18 cellular contexts compared by ENCODE assay signal in the genomic region with DNA sequence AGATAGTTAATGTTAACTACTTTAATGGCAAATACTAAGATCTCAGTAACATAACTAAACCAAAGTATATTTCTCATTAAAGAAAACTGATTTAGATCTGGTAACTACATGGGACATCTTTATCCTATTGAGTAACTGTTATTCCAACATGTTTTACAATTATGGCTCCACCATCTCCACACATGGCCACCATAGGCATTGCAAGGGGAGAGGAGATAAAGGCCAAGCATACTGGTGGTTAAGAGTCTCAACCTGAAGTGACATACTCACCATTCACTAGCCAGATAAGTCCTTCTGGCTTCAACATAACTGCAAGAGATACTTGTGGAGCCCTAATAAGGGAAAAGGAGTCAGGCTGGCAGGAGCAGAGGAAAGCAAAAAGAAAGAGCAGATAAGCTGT.
A peak's percentile ranks its signal among the peaks of the same experiment; 100 is the strongest.
DNase-seq lines count a peak whose midpoint lies in the region; ATAC-seq, FAIRE-seq and TF ChIP-seq lines count a peak whose summit lies in the region.
"Had no signal": no experiment of that assay in that cellular context is flagged by ENCODE, and none has a peak within 500 bp of the region (broad histone marks: within the 10 kb centered on the region; RNA-seq: fewer than 3 reads in every experiment).

No MANE protein-coding gene starts in this region.

- TF ChIP-seq RAD21 in H1 (IDR thresholded peaks at IDR 0.05 in 1 of 2, conservative IDR thresholded peaks at IDR 0.05 in 1 of 2; ENCODE audit: low read depth in 2 of 2, low read length in 2 of 2), result no peak

- CTCF ChIA-PET in H1 (lab: Charles Lee; ENCODE audit: partially characterized antibody), result interaction anchor here (0.7 to 4.0 kb wide), 3 partner anchors 8 to 626 kb away, joined by 3 to 10 read pairs (median 3); no protein-coding TSS in a partner anchor

- H3K9ac ChIP-seq in OCI-LY1 (ENCODE audit: low read length) (no peak overlapping the region), H1 (replicated peaks in 1 of 4; ENCODE audit: extremely low read depth in 1 of 4, low read depth in 3 of 4, low read length in 3 of 4) (no peak overlapping the region)
- H3K9ac ChIP-seq: parathyroid adenoma had no signal

- H3K4me1 ChIP-seq in OCI-LY1 (ENCODE audit: insufficient read depth, low read length, severe bottlenecking), result no peaks in the 10 kb centered on the region
- H3K4me1 ChIP-seq in H1 (replicated peaks in 1 of 4; ENCODE audit: control insufficient read depth in 3 of 4, insufficient read depth in 4 of 4, low read length in 3 of 4), result peaks cover 0 to 3% (median 0%) of the 10 kb centered on the region in 4 experiments; a peak in 1 of 7 replicates
- H3K4me1 ChIP-seq: parathyroid adenoma had no signal

- H3K4me2 ChIP-seq in OCI-LY1 (ENCODE audit: low read length) (no peak overlapping the region), H1 (ENCODE audit: insufficient read depth in 1 of 2, low read depth in 2 of 2, low read length in 2 of 2) (no peak overlapping the region)

- H3K27me3 ChIP-seq in OCI-LY1 (ENCODE audit: insufficient read depth, low read length), result no peaks in the 10 kb centered on the region
- no peaks in the 10 kb centered on the region; a peak in 1 of 7 replicates for H3K27me3 ChIP-seq in H1 (replicated peaks in 1 of 4; ENCODE audit: control insufficient read depth in 3 of 4, extremely low read depth in 1 of 4, insufficient read depth in 3 of 4, low read length in 3 of 4)

- no peak for ATAC-seq in omental fat pad (ENCODE audit: low FRiP score)
- ATAC-seq: activated naive CD8-positive, alpha-beta T cell treated with anti-CD3 and anti-CD28 coated beads, Interleukin-2, amount 50 U/mL, for 24 hours; activated T-cell treated with anti-CD3 and anti-CD28 coated beads, Interleukin-2, amount 50 U/mL, for 4 hours; T-helper 17 cell had no signal

- 0 out of 2 replicates have a peak overlapping the region, but pooled peaks have one; percentile 11 for H2BK20ac ChIP-seq in H1 (ENCODE audit: low read length)

- H3K27ac ChIP-seq in OCI-LY1 (ENCODE audit: low read depth, low read length, poor library complexity, severe bottlenecking) (no peak overlapping the region), H1 (ENCODE audit: low read depth, low read length) (no peak overlapping the region)
- H3K27ac ChIP-seq: coronary artery, parathyroid adenoma, RWPE1 had no signal

- DNase-seq in NCI-H146 (lab: John Stamatoyannopoulos, UW), result peak; percentile 4
- no peak for DNase-seq in NCI-H146 treated with DMSO at 0.1 percent for 48 hours (lab: John Stamatoyannopoulos, UW; ENCODE audit: unreplicated experiment)
- DNase-seq in H1 (ENCODE audit: low read depth in 1 of 2, low spot score in 2 of 2), result no peak
- peak; percentile 1 for DNase-seq in renal cortical epithelial cell (ENCODE audit: low read depth)
- no peak for DNase-seq in omental fat pad (ENCODE audit: low spot score)
- no peak for DNase-seq in hypothalamus (lab: John Stamatoyannopoulos, UW)
- no peak for DNase-seq in putamen (ENCODE audit: low spot score)
- DNase-seq: activated CD4-positive, alpha-beta T cell treated with anti-CD3 and anti-CD28 coated beads, Interleukin-2, amount 10 ng/mL, durations not matched to agents 7 days and 5 days; activated naive CD8-positive, alpha-beta T cell treated with anti-CD3 and anti-CD28 coated beads, Interleukin-2, amount 50 U/mL, for 24 hours; activated T-cell treated with anti-CD3 and anti-CD28 coated beads, Interleukin-2, amount 50 U/mL, for 4 hours; NCI-H1092; NCI-H345; stimulated activated CD4-positive, alpha-beta T cell treated with anti-CD3 and anti-CD28 coated beads, Interleukin-12 subunit alpha, Interleukin-12 subunit beta, amount 100 ng/mL, for 4 hours; T-helper 17 cell had no signal

- TF ChIP-seq CTCF in OCI-LY1 (IDR thresholded peaks at IDR 0.05; ENCODE audit: low read length) (peak; percentile 9; the same call in 1 of the 2 replicates), H1 (IDR thresholded peaks at IDR 0.05; ENCODE audit: control extremely low read depth in 1 of 3, insufficient read depth in 1 of 3, low read depth in 1 of 3, low read length in 3 of 3) (peak in 2 of 3 experiments; percentile 5 to 56; a peak in 2 of 4 replicates), omental fat pad (IDR thresholded peaks at IDR 0.05) (no peak)

- no peaks in the 10 kb centered on the region for H4K20me1 ChIP-seq in OCI-LY1 (ENCODE audit: insufficient read depth, low read length)
- H4K20me1 ChIP-seq in H1 (replicated peaks in 1 of 2; ENCODE audit: control insufficient read depth in 1 of 2, insufficient read depth in 2 of 2, low read length in 2 of 2), result no peaks in the 10 kb centered on the region

- no peaks in the 10 kb centered on the region for H3K79me1 ChIP-seq in H1 (ENCODE audit: low read depth, low read length)

- H3K14ac ChIP-seq in H1 (ENCODE audit: insufficient read length), result no peak overlapping the region

- no peaks in the 10 kb centered on the region for H3K9me3 ChIP-seq in OCI-LY1 (ENCODE audit: low read length)
- H3K9me3 ChIP-seq in H1 (ENCODE audit: insufficient read depth in 2 of 2, low read depth in 1 of 2, low read length in 1 of 2), result no peaks in the 10 kb centered on the region

- peak overlapping the region; percentile 38; the same call in 1 of the 2 replicates for H3K18ac ChIP-seq in H1 (ENCODE audit: extremely low read depth, low read length)

- H3F3A ChIP-seq in OCI-LY1 (ENCODE audit: insufficient read depth, low read length), result no peaks in the 10 kb centered on the region

- no peak overlapping the region for H4K8ac ChIP-seq in H1 (ENCODE audit: extremely low read depth, insufficient read depth, low read length)

- no peak overlapping the region for H3K4ac ChIP-seq in H1 (replicated peaks; ENCODE audit: insufficient read length, low read depth, low read length)

- no peaks in the 10 kb centered on the region for H3K9me2 ChIP-seq in OCI-LY1 (ENCODE audit: low read depth, low read length)

- no peak for FAIRE-seq in H1 (lab: Jason Lieb, UNC)

- H2AFZ ChIP-seq in OCI-LY1 (ENCODE audit: low read length), result no peak overlapping the region
- H2AFZ ChIP-seq in H1 (ENCODE audit: low read length), result 0 out of 2 replicates have a peak overlapping the region, but pooled peaks have one; percentile 12
- H2AFZ ChIP-seq: parathyroid adenoma had no signal

- H2BK15ac ChIP-seq in H1 (ENCODE audit: low read length), result no peak overlapping the region

- no peak for TF ChIP-seq POLR2A in H1 (IDR thresholded peaks at IDR 0.05; ENCODE audit: control extremely low read depth in 1 of 2, low read depth in 2 of 2, low read length in 2 of 2)

- H3K56ac ChIP-seq in H1 (replicated peaks; ENCODE audit: insufficient read length, low read depth, low read length), result no peak overlapping the region

- H3K23me2 ChIP-seq in H1 (ENCODE audit: low read depth, low read length), result no peaks in the 10 kb centered on the region

- H4K91ac ChIP-seq in H1 (replicated peaks; ENCODE audit: insufficient read length, low read length), result no peak overlapping the region

- POLR2A ChIA-PET in H1 (lab: Charles Lee; ENCODE audit: partially characterized antibody), result no interaction called here

- no peak overlapping the region for H2BK5ac ChIP-seq in H1 (ENCODE audit: low read depth, low read length)

- no peak overlapping the region for H4K5ac ChIP-seq in H1 (ENCODE audit: insufficient read length, low read depth, low read length)

- no peak overlapping the region for H2AK5ac ChIP-seq in H1 (ENCODE audit: low read depth, low read length)

- no peak overlapping the region for H3K23ac ChIP-seq in H1 (ENCODE audit: insufficient read length)

- no peaks in the 10 kb centered on the region for H3K79me2 ChIP-seq in OCI-LY1 (ENCODE audit: insufficient read depth, low read length)
- H3K79me2 ChIP-seq in H1 (ENCODE audit: control insufficient read depth in 1 of 2, insufficient read depth in 2 of 2, low read length in 2 of 2), result no peaks in the 10 kb centered on the region
- H3K79me2 ChIP-seq: parathyroid adenoma had no signal

- H3K4me3 ChIP-seq in OCI-LY1 (ENCODE audit: low read depth, low read length, poor library complexity, severe bottlenecking) (no peak overlapping the region), H1 (ENCODE audit: extremely low read depth in 1 of 4, insufficient read depth in 2 of 4, low read depth in 3 of 4, low read length in 4 of 4) (no peak overlapping the region)
- H3K4me3 ChIP-seq: coronary artery had no signal

- no peak for TF ChIP-seq EP300 in H1 (IDR thresholded peaks at IDR 0.05; ENCODE audit: borderline replicate concordance in 1 of 2, low read depth in 2 of 2, low read length in 2 of 2)

- H2BK12ac ChIP-seq in H1 (ENCODE audit: low read depth, low read length), result no peak overlapping the region

- no peak overlapping the region for H2BK120ac ChIP-seq in H1 (replicated peaks; ENCODE audit: low read depth, low read length)

- H3K36me3 ChIP-seq in OCI-LY1 (ENCODE audit: insufficient read depth, low read length), result no peaks in the 10 kb centered on the region
- no peaks in the 10 kb centered on the region for H3K36me3 ChIP-seq in H1 (ENCODE audit: control insufficient read depth in 2 of 4, insufficient read depth in 4 of 4, low read length in 3 of 4)

TF ChIP-seq in H1, 55 proteins besides CTCF, POLR2A, EP300 and RAD21 (continues in another document):
- TF ChIP-seq GABPA (IDR thresholded peaks at IDR 0.05; ENCODE audit: borderline replicate concordance, insufficient read depth, low read length) (no peak), MAFK (IDR thresholded peaks at IDR 0.05; ENCODE audit: low read depth, low read length) (no peak), CREB1 (IDR thresholded peaks at IDR 0.05) (no peak), HDAC2 (IDR thresholded peaks at IDR 0.05; ENCODE audit: borderline replicate concordance in 1 of 2, low read depth in 2 of 2, low read length in 2 of 2) (no peak), PHF8 (conservative IDR thresholded peaks at IDR 0.05; ENCODE audit: low read depth, low read length) (no peak)

Comparison
In these comparisons a context has a peak if more than half of its experiments do, and no peak if none do; other contexts are left out.
1. DNase-seq: peak in NCI-H146 (single experiment) and renal cortical epithelial cell (single experiment); none in NCI-H146 treated with DMSO at 0.1 percent for 48 hours (single experiment), H1 (0 of 2), omental fat pad (single experiment), hypothalamus (0 of 51) and putamen (single experiment).
2. CTCF ChIP-seq: peak in OCI-LY1 (single experiment) and H1 (2 of 3); none in omental fat pad (0 of 3).